In the genomic region with DNA sequence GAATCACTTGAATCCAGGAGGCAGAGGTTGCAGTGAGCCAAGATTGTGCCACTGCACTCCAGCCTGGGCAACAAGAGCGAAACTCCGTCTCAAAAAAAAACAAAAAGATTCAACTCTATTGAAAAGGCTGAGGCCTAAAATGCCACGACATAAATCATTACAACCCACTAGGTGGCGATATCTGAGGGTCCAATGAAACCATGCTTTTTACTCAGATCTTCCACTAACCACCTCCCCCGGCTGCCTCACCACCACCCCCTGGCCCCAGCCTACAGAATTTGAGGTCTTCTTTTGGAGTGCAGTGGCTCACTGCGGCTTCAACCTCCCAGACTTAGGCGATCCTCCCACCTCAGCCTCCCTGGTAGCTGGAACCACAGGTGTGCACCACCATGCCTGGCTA, we compare ENCODE assay signal across 8 cellular contexts. TPM values are rescaled to one million over a fixed set of nuclear protein-coding genes. Genes with fewer than 3 reads are reported as not detected.
A peak's percentile ranks its signal among the peaks of the same experiment; 100 is the strongest.
DNase-seq lines count a peak whose midpoint lies in the region; ATAC-seq and TF ChIP-seq lines count a peak whose summit lies in the region.

No MANE protein-coding gene starts in this region.

- H3K27me3 Mint-ChIP-seq in activated naive CD4-positive, alpha-beta T cell treated with anti-CD3 and anti-CD28 coated beads for 36 hours (ENCODE audit: low read depth): no peaks in the 10 kb centered on the region
- H3K27me3 Mint-ChIP-seq in nephron progenitor cell (ENCODE audit: low read depth, poor library complexity): peaks cover 5% of the 10 kb centered on the region

- no peaks in the 10 kb centered on the region for H3K27me3 ChIP-seq in left ventricle myocardium inferior (ENCODE audit: low read depth)
- no peaks in the 10 kb centered on the region for H3K27me3 ChIP-seq in heart left ventricle
- H3K27me3 ChIP-seq in right lobe of liver: no peaks in the 10 kb centered on the region
- no peaks in the 10 kb centered on the region for H3K27me3 ChIP-seq in right cardiac atrium (ENCODE audit: control insufficient read depth, insufficient read depth)

- intact Hi-C loops in left ventricle myocardium inferior (cut with micrococcal nuclease): no loop called here
- intact Hi-C loops in heart left ventricle (cut with DNase I): no loop called here
- intact Hi-C loops in activated naive CD4-positive, alpha-beta T cell treated with anti-CD3 and anti-CD28 coated beads for 36 hours (cut with micrococcal nuclease): loop anchor here (1.0 to 5.0 kb wide), 3 partner anchors 177 to 504 kb away; a partner anchor contains a TSS
- intact Hi-C loops in right lobe of liver (cut with DNase I): no loop called here
- intact Hi-C loops in right cardiac atrium (cut with DNase I): no loop called here

- CTCF ChIA-PET in activated naive CD4-positive, alpha-beta T cell treated with anti-CD3 and anti-CD28 coated beads for 36 hours (lab: Charles Lee): interaction anchor here (0.6 to 1.3 kb wide), 4 partner anchors 13 to 502 kb away, joined by 3 to 7 read pairs (median 4); no protein-coding TSS in a partner anchor

- peaks cover 4% of the 10 kb centered on the region for H3K36me3 Mint-ChIP-seq in activated naive CD4-positive, alpha-beta T cell treated with anti-CD3 and anti-CD28 coated beads for 36 hours (ENCODE audit: low read depth)
- H3K36me3 Mint-ChIP-seq in nephron progenitor cell (ENCODE audit: low read depth): no peaks in the 10 kb centered on the region

- no peak for ATAC-seq in heart left ventricle
- ATAC-seq in HG02981 (IDR thresholded peaks at IDR 0.05; ENCODE audit: unreplicated experiment): peak; percentile 85
- ATAC-seq in right lobe of liver: peak in 2 of 4 donors; percentile 43 to 44
- ATAC-seq in right cardiac atrium: no peak

- no peak overlapping the region for H3K4me3 Mint-ChIP-seq in activated naive CD4-positive, alpha-beta T cell treated with anti-CD3 and anti-CD28 coated beads for 36 hours
- H3K4me3 Mint-ChIP-seq in nephron progenitor cell: no peak overlapping the region

- H3K27ac ChIP-seq in left ventricle myocardium inferior (replicated peaks) (no peak overlapping the region), heart left ventricle (no peak overlapping the region), right lobe of liver (no peak overlapping the region), right cardiac atrium (ENCODE audit: low read length) (no peak overlapping the region)

- H3K4me1 ChIP-seq in left ventricle myocardium inferior (no peaks in the 10 kb centered on the region), heart left ventricle (no peaks in the 10 kb centered on the region), right lobe of liver (no peaks in the 10 kb centered on the region), right cardiac atrium (ENCODE audit: control insufficient read depth, insufficient read depth, low read length) (no peaks in the 10 kb centered on the region)

- DNase-seq in left ventricle myocardium inferior: no peak
- no peak for DNase-seq in heart left ventricle
- DNase-seq in OCI-M1 (lab: John Stamatoyannopoulos, UW): peak; percentile 65
- DNase-seq in activated naive CD4-positive, alpha-beta T cell treated with anti-CD3 and anti-CD28 coated beads for 36 hours: peak; percentile 61
- no peak for DNase-seq in right lobe of liver
- DNase-seq in nephron progenitor cell: no peak
- no peak for DNase-seq in right cardiac atrium

- H3K27ac Mint-ChIP-seq in activated naive CD4-positive, alpha-beta T cell treated with anti-CD3 and anti-CD28 coated beads for 36 hours: no peak overlapping the region
- H3K27ac Mint-ChIP-seq in nephron progenitor cell: no peak overlapping the region

- TF ChIP-seq CTCF in left ventricle myocardium inferior (IDR thresholded peaks at IDR 0.05; ENCODE audit: borderline replicate concordance): peak; percentile 25
- TF ChIP-seq CTCF in heart left ventricle (IDR thresholded peaks at IDR 0.05): peak in 3 of 12 donors; percentile 10 to 22 (median 22)
- peak in 3 of 4 donors; percentile 8 to 28 (median 28) for TF ChIP-seq CTCF in right lobe of liver (IDR thresholded peaks at IDR 0.05)
- no peak for TF ChIP-seq CTCF in nephron progenitor cell (IDR thresholded peaks at IDR 0.05)

- H3K4me1 Mint-ChIP-seq in activated naive CD4-positive, alpha-beta T cell treated with anti-CD3 and anti-CD28 coated beads for 36 hours (ENCODE audit: low read depth): no peaks in the 10 kb centered on the region
- H3K4me1 Mint-ChIP-seq in nephron progenitor cell: peaks cover 22% of the 10 kb centered on the region

- no peaks in the 10 kb centered on the region for H3K36me3 ChIP-seq in left ventricle myocardium inferior
- no peaks in the 10 kb centered on the region for H3K36me3 ChIP-seq in heart left ventricle
- peaks cover 0 to 3% (median 0%) of the 10 kb centered on the region in 4 donors for H3K36me3 ChIP-seq in right lobe of liver

- WGBS in heart left ventricle, 4 donors: 81 to 93% (median 87%) methylated on average over 7 of the region's 7 CpGs
- WGBS in right lobe of liver (ENCODE audit: insufficient coverage, low coverage, low lambda C conversion rate, missing lambda C conversion rate): 67% methylated on average over 5 of the region's 7 CpGs
- WGBS in right cardiac atrium: 87% methylated on average over 7 of the region's 7 CpGs

- H3K9me3 Mint-ChIP-seq in activated naive CD4-positive, alpha-beta T cell treated with anti-CD3 and anti-CD28 coated beads for 36 hours: no peaks in the 10 kb centered on the region
- no peaks in the 10 kb centered on the region for H3K9me3 Mint-ChIP-seq in nephron progenitor cell

- H3K4me3 ChIP-seq in left ventricle myocardium inferior: no peak overlapping the region
- H3K4me3 ChIP-seq in heart left ventricle: no peak overlapping the region
- H3K4me3 ChIP-seq in right lobe of liver: no peak overlapping the region
- H3K4me3 ChIP-seq in right cardiac atrium (ENCODE audit: low read length): no peak overlapping the region

- H3K9me3 ChIP-seq in left ventricle myocardium inferior (replicated peaks) (no peaks in the 10 kb centered on the region), heart left ventricle (no peaks in the 10 kb centered on the region), right lobe of liver (no peaks in the 10 kb centered on the region), right cardiac atrium (ENCODE audit: control insufficient read depth, low read length) (no peaks in the 10 kb centered on the region)

- TF ChIP-seq POLR2A in heart left ventricle (IDR thresholded peaks at IDR 0.05) (no peak), right lobe of liver (IDR thresholded peaks at IDR 0.05) (no peak)

RNA-seq across cellular contexts. Expression of a gene that starts 57.5 kb away (rescaled TPM):
- total RNA-seq in left ventricle myocardium inferior: 0.47 TPM
- total RNA-seq in heart left ventricle: 1 to 10 TPM in 3 of 9 donors, under 1 TPM in 5, not detected in 1; 0.31 to 3.4 (median 0.66) TPM
- polyA plus RNA-seq in heart left ventricle: under 1 TPM; 0.08 to 0.11 TPM
- 10 to 100 TPM; 10.7 to 12.8 TPM for total RNA-seq in activated naive CD4-positive, alpha-beta T cell treated with anti-CD3 and anti-CD28 coated beads for 36 hours
- 10 to 100 TPM in 1 of 6 experiments, 1 to 10 TPM in 5; 1.3 to 12.7 (median 3.2) TPM for total RNA-seq in right lobe of liver
- under 1 TPM; 0.17 to 0.84 (median 0.29) TPM for total RNA-seq in right cardiac atrium
- polyA plus RNA-seq in right cardiac atrium: 0.18 TPM

Comparison
In these comparisons a context has a peak if more than half of its experiments do, and no peak if none do; other contexts are left out.
1. DNase-seq: peak in OCI-M1 (single experiment) and activated naive CD4-positive, alpha-beta T cell treated with anti-CD3 and anti-CD28 coated beads for 36 hours (single experiment); none in left ventricle myocardium inferior (single experiment), heart left ventricle (0 of 5), right lobe of liver (0 of 3), nephron progenitor cell (single experiment) and right cardiac atrium (0 of 3).